9 cellular contexts compared by ENCODE assay signal in the genomic region with DNA sequence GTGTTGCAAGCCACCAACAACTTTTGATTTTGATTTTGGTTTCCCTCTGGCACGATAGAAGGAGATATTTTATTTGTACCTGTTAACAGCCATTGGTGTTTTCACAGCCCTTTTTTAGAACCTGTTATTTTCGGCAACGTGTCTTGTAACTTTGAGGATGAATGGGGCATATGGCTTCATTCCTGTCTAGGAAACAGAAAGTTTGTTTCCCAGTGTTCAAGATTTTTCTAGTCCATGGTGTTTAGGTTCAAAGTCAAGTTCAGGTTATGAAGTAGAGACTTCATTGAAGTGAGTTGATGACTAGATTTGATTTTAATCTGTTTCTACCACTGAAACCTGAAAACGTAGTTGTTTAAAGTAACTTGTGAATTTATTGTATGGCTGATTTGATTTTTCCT. TPM values are rescaled to one million over a fixed set of nuclear protein-coding genes. Genes with fewer than 3 reads are reported as not detected.
DNase-seq lines count a peak whose midpoint lies in the region; ATAC-seq, FAIRE-seq and TF ChIP-seq lines count a peak whose summit lies in the region.
"Had no signal": no experiment of that assay in that cellular context is flagged by ENCODE, and none has a peak within 500 bp of the region (broad histone marks: within the 10 kb centered on the region; RNA-seq: fewer than 3 reads in every experiment).

No MANE protein-coding gene starts in this region.

- TF ChIP-seq CTCF in DND-41 (IDR thresholded peaks at IDR 0.05; ENCODE audit: borderline replicate concordance, extremely low read depth, low read length, poor library complexity, severe bottlenecking) (no peak), esophagus muscularis mucosa (IDR thresholded peaks at IDR 0.05) (no peak), psoas muscle (IDR thresholded peaks at IDR 0.05) (no peak)

- no peaks in the 10 kb centered on the region for H3K36me3 ChIP-seq in DND-41 (ENCODE audit: insufficient read depth, low read length)
- H3K36me3 ChIP-seq in SJSA1 = no peaks in the 10 kb centered on the region
- H3K36me3 ChIP-seq in esophagus muscularis mucosa = no peaks in the 10 kb centered on the region
- H3K36me3 ChIP-seq in psoas muscle (ENCODE audit: insufficient read depth in 1 of 2, low read depth in 1 of 2) = no peaks in the 10 kb centered on the region

- TF ChIP-seq EP300 in esophagus muscularis mucosa (IDR thresholded peaks at IDR 0.05) = no peak

- DNase-seq in DND-41 (no peak), SJSA1 (ENCODE audit: low read depth in 1 of 2, low spot score in 2 of 2) (no peak), esophagus muscularis mucosa (ENCODE audit: extremely low spot score) (no peak), psoas muscle (no peak), GM12892 (ENCODE audit: insufficient read length) (no peak)

- H3K9ac ChIP-seq in DND-41 (ENCODE audit: low read depth, low read length) = peak overlapping the region; percentile 57

- TF ChIP-seq POLR2A in esophagus muscularis mucosa (IDR thresholded peaks at IDR 0.05; ENCODE audit: low read depth) (no peak), GM12892 (IDR thresholded peaks at IDR 0.05; ENCODE audit: low read depth, low read length) (no peak)

- peak overlapping the region; percentile 85 for H3K27ac ChIP-seq in DND-41 (ENCODE audit: low read length)
- peak overlapping the region; percentile 32; the same call in 1 of the 2 replicates for H3K27ac ChIP-seq in SJSA1
- H3K27ac ChIP-seq in esophagus muscularis mucosa (replicated peaks in 1 of 4) = peak overlapping the region; percentile 85 to 91 (median 88)
- peak overlapping the region; percentile 96 for H3K27ac ChIP-seq in psoas muscle

- no peaks in the 10 kb centered on the region for H4K20me1 ChIP-seq in DND-41 (ENCODE audit: insufficient read depth, low read length)

- peak overlapping the region; percentile 83 for H2AFZ ChIP-seq in DND-41 (ENCODE audit: low read depth, low read length)

- ATAC-seq in DND-41 (ENCODE audit: insufficient read depth, low read depth) (no peak), psoas muscle (peak in 1 of 4 donors; percentile 0), GM18907 (IDR thresholded peaks at IDR 0.05; ENCODE audit: unreplicated experiment) (no peak), GM18511 (IDR thresholded peaks at IDR 0.05; ENCODE audit: unreplicated experiment) (no peak), HG02571 (IDR thresholded peaks at IDR 0.05; ENCODE audit: unreplicated experiment) (no peak)

- intact Hi-C loops in esophagus muscularis mucosa (cut with DNase I) = loop anchor here (5.0 kb wide), 1 partner anchor 106 kb away; no protein-coding TSS in a partner anchor
- intact Hi-C loops in psoas muscle (cut with DNase I) = loop anchor here in 1 of 2 donors (5.0 kb wide), 1 partner anchor 106 kb away; no protein-coding TSS in a partner anchor

- H3K4me2 ChIP-seq in DND-41 (ENCODE audit: insufficient read depth, low read length) = peak overlapping the region; percentile 88

- H3K4me1 ChIP-seq in DND-41 (ENCODE audit: insufficient read depth, low read length) (peaks cover 32% of the 10 kb centered on the region), SJSA1 (replicated peaks) (peaks cover 5% of the 10 kb centered on the region; the same call in 1 of the 2 replicates), esophagus muscularis mucosa (peaks cover 21 to 29% (median 26%) of the 10 kb centered on the region in 4 donors), psoas muscle (peaks cover 46% of the 10 kb centered on the region)

- H3K9me3 ChIP-seq in DND-41 (ENCODE audit: insufficient read depth, low read length, severe bottlenecking) (no peaks in the 10 kb centered on the region), SJSA1 (replicated peaks) (no peaks in the 10 kb centered on the region), esophagus muscularis mucosa (no peaks in the 10 kb centered on the region), psoas muscle (no peaks in the 10 kb centered on the region)

- H3K4me3 ChIP-seq in DND-41 (ENCODE audit: low read depth in 1 of 2, low read length in 2 of 2) = peak overlapping the region; percentile 34 to 68; a peak in 3 of 4 replicates
- H3K4me3 ChIP-seq in SJSA1 = peak overlapping the region; percentile 46
- H3K4me3 ChIP-seq in esophagus muscularis mucosa = peak overlapping the region; percentile 62 to 75 (median 68)
- H3K4me3 ChIP-seq in psoas muscle = peak overlapping the region; percentile 78

- no peaks in the 10 kb centered on the region for H3K79me2 ChIP-seq in DND-41 (ENCODE audit: insufficient read depth, low read length)

- H3K27me3 ChIP-seq in DND-41 (ENCODE audit: insufficient read depth, low read length, poor library complexity) (no peaks in the 10 kb centered on the region), SJSA1 (replicated peaks) (no peaks in the 10 kb centered on the region), esophagus muscularis mucosa (no peaks in the 10 kb centered on the region), psoas muscle (ENCODE audit: insufficient read depth in 3 of 3, low read length in 2 of 3) (no peaks in the 10 kb centered on the region)

- 5% methylated on average over 4 of the region's 4 CpGs for WGBS in esophagus muscularis mucosa
- 2 to 7% (median 5%) methylated on average over 4 of the region's 4 CpGs for WGBS in psoas muscle, 3 donors

- no peak for FAIRE-seq in GM12892 (lab: Jason Lieb, UNC)

RNA-seq across cellular contexts. Expression of gene RASGRP3, which starts 0.3 kb away (rescaled TPM):
- total RNA-seq in SJSA1 (2014; rRNA removed; shearing (Covaris generic)) = 7.5 and 11.6 TPM in 2 replicates
- 10 to 100 TPM in 1 of 4 donors, 1 to 10 TPM in 3; 3.7 to 10.6 (median 6.7) TPM for total RNA-seq in esophagus muscularis mucosa
- total RNA-seq in psoas muscle = 10 to 100 TPM; 13.0 to 24.9 (median 19.9) TPM
- 1 to 10 TPM; 3.4 to 9.3 (median 5.4) TPM for polyA plus RNA-seq in psoas muscle
- polyA plus RNA-seq in GM12892 (2012; ENCODE audit: missing spikeins) = 158 TPM
- total RNA-seq: NCI-H460 had no signal

Comparison
In these comparisons a context has a peak if more than half of its experiments do, and no peak if none do; other contexts are left out.
1. H3K27ac ChIP-seq: peak in every context shown above with its lines; median percentile 96 in psoas muscle; 88 in esophagus muscularis mucosa; 85 in DND-41; 32 in SJSA1.